20 cellular contexts compared by ENCODE assay signal in the genomic region with DNA sequence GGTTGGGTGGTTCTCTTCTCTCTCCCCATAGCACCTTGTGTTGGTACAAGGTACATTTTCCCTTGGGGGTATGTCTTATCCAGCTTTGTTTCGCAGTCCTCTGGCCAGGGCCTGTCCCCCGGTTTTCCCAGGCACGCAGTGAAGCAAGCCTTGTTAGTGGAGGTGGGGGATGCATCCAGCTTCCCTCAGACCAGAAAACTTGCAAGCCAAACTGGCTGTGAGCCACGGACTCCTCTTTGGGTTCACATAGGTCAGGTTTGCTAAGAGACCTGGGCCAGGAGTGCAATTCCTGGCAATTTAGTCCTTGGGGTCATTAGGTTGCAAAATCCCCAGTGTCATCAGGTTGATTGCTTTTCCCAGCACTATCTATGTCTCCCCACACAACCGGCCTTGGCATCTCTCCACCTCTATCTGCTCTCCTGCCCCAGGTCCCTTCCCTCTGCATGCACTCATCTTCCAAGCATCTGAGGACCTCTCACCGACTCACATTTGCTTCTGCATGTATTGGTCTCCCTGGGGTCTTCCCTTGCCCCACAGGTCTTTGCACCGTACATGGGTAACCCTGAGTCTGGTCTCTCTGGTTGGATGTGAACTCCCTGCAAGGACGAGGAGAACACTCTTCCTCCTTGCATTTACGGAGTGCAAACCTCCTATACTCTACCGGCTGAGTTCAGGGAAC. TPM values are rescaled to one million over a fixed set of nuclear protein-coding genes. Genes with fewer than 3 reads are reported as not detected.
DNase-seq lines count a peak whose midpoint lies in the region; ATAC-seq, FAIRE-seq and TF ChIP-seq lines count a peak whose summit lies in the region.
"Had no signal": no experiment of that assay in that cellular context is flagged by ENCODE, and none has a peak within 500 bp of the region (broad histone marks: within the 10 kb centered on the region; RNA-seq: fewer than 3 reads in every experiment).

No MANE protein-coding gene starts in this region.

- FAIRE-seq in pancreas (lab: Jason Lieb, UNC): no peak

- H3K27ac Mint-ChIP-seq in type B pancreatic cell: no peak overlapping the region
- H3K27ac Mint-ChIP-seq: activated naive CD8-positive, alpha-beta T cell treated with anti-CD3 and anti-CD28 coated beads, Interleukin-2, amount 10 ng/mL, durations not matched to agents 7 days and 5 days; CD4-positive, alpha-beta T cell; H9 had no signal

- CTCF ChIA-PET in GM10248 (lab: Yijun Ruan, JAX): interaction anchor here (0.6 to 9.1 kb wide), 38 partner anchors 12 to 178 kb away, joined by 3 to 145 read pairs (median 5); a partner anchor contains a TSS

- peak overlapping the region; percentile 96 for H3K27ac ChIP-seq in RWPE2 (ENCODE audit: poor library complexity, severe bottlenecking)
- peak overlapping the region; percentile 72 to 90 (median 84) for H3K27ac ChIP-seq in esophagus squamous epithelium
- H3K27ac ChIP-seq in pancreas: no peak overlapping the region
- H3K27ac ChIP-seq: coronary artery, left ventricle myocardium inferior, psoas muscle, SK-N-MC, stomach, WERI-Rb-1 had no signal

- H3K4me3 Mint-ChIP-seq in type B pancreatic cell: no peak overlapping the region
- H3K4me3 Mint-ChIP-seq: activated naive CD8-positive, alpha-beta T cell treated with anti-CD3 and anti-CD28 coated beads, Interleukin-2, amount 10 ng/mL, durations not matched to agents 7 days and 5 days; CD4-positive, alpha-beta T cell; H9; neural crest cell had no signal

- H3K4me1 Mint-ChIP-seq in type B pancreatic cell (ENCODE audit: unreplicated experiment): no peaks in the 10 kb centered on the region
- H3K4me1 Mint-ChIP-seq: neural crest cell had no signal

- H3K27me3 ChIP-seq in RWPE2 (ENCODE audit: insufficient read depth, poor library complexity, severe bottlenecking) (no peaks in the 10 kb centered on the region), esophagus squamous epithelium (no peaks in the 10 kb centered on the region), pancreas (no peaks in the 10 kb centered on the region)
- H3K27me3 ChIP-seq: brain microvascular endothelial cell, stomach had no signal

- TF ChIP-seq POLR2A in esophagus squamous epithelium (IDR thresholded peaks at IDR 0.05): no peak

- no peak for ATAC-seq in RWPE2 (ENCODE audit: low read depth)
- ATAC-seq in pancreas: peak in 3 of 4 donors; percentile 16 to 31 (median 21)
- no peak for ATAC-seq in HG03175 (IDR thresholded peaks at IDR 0.05; ENCODE audit: unreplicated experiment)

- H3K4me3 ChIP-seq in RWPE2 (ENCODE audit: severe bottlenecking) (no peak overlapping the region), esophagus squamous epithelium (no peak overlapping the region), pancreas (no peak overlapping the region)
- H3K4me3 ChIP-seq: coronary artery, left ventricle myocardium inferior, psoas muscle, SK-N-MC, stomach had no signal

- H3K36me3 ChIP-seq in RWPE2 (ENCODE audit: low read depth): no peaks in the 10 kb centered on the region
- H3K36me3 ChIP-seq in esophagus squamous epithelium: no peaks in the 10 kb centered on the region
- no peaks in the 10 kb centered on the region for H3K36me3 ChIP-seq in pancreas
- H3K36me3 ChIP-seq: brain microvascular endothelial cell, left ventricle myocardium inferior, stomach, WERI-Rb-1 had no signal

- intact Hi-C loops in esophagus squamous epithelium (cut with DNase I): no loop called here
- intact Hi-C loops in pancreas (cut with DNase I): no loop called here

- 72 to 73% methylated on average over 7 to 10 of the region's 10 CpGs for WGBS in esophagus squamous epithelium, 2 donors
- WGBS in pancreas, 2 donors: 66 to 69% methylated on average over 10 of the region's 10 CpGs

- H3K4me1 ChIP-seq in RWPE2 (ENCODE audit: insufficient read depth, poor library complexity, severe bottlenecking) (peaks cover 52% of the 10 kb centered on the region), esophagus squamous epithelium (peaks cover 12 to 59% (median 27%) of the 10 kb centered on the region in 3 donors), pancreas (peaks cover 0 to 4% (median 0%) of the 10 kb centered on the region in 3 donors)
- H3K4me1 ChIP-seq: psoas muscle had no signal

- DNase-seq in GM10248 (ENCODE audit: extremely low spot score): no peak
- no peak for DNase-seq in RWPE2 (ENCODE audit: low spot score)
- no peak for DNase-seq in esophagus squamous epithelium (lab: John Stamatoyannopoulos, UW)
- no peak for DNase-seq in pancreas
- DNase-seq in AG08395 (ENCODE audit: low spot score): no peak
- DNase-seq in type B pancreatic cell (ENCODE audit: extremely low spot score, unreplicated experiment): no peak
- DNase-seq in central memory CD4-positive, alpha-beta T cell: no peak

- peaks cover 2% of the 10 kb centered on the region for H3K27me3 Mint-ChIP-seq in type B pancreatic cell
- H3K27me3 Mint-ChIP-seq: activated naive CD8-positive, alpha-beta T cell treated with anti-CD3 and anti-CD28 coated beads, Interleukin-2, amount 10 ng/mL, durations not matched to agents 7 days and 5 days; CD4-positive, alpha-beta T cell had no signal

- H3K9me3 ChIP-seq in RWPE2 (ENCODE audit: severe bottlenecking): no peaks in the 10 kb centered on the region
- H3K9me3 ChIP-seq in esophagus squamous epithelium: no peaks in the 10 kb centered on the region
- H3K9me3 ChIP-seq in pancreas: no peaks in the 10 kb centered on the region
- H3K9me3 ChIP-seq: left ventricle myocardium inferior, psoas muscle, stomach had no signal

- TF ChIP-seq CTCF in GM10248 (IDR thresholded peaks at IDR 0.05; ENCODE audit: control extremely low read depth, extremely low read depth, low read depth, missing control alignments) (peak; percentile 6), RWPE2 (IDR thresholded peaks at IDR 0.05; ENCODE audit: poor library complexity, severe bottlenecking) (no peak), esophagus squamous epithelium (IDR thresholded peaks at IDR 0.05) (no peak), pancreas (IDR thresholded peaks at IDR 0.05) (no peak), type B pancreatic cell (conservative IDR thresholded peaks at IDR 0.05) (no peak)

- no peaks in the 10 kb centered on the region for H3K9me3 Mint-ChIP-seq in type B pancreatic cell
- H3K9me3 Mint-ChIP-seq: activated naive CD8-positive, alpha-beta T cell treated with anti-CD3 and anti-CD28 coated beads, Interleukin-2, amount 10 ng/mL, durations not matched to agents 7 days and 5 days; CD4-positive, alpha-beta T cell; H9; neural crest cell had no signal

- POLR2A ChIA-PET in GM10248 (lab: Yijun Ruan, JAX): no interaction called here

- no peaks in the 10 kb centered on the region for H3K36me3 Mint-ChIP-seq in type B pancreatic cell
- H3K36me3 Mint-ChIP-seq: activated naive CD8-positive, alpha-beta T cell treated with anti-CD3 and anti-CD28 coated beads, Interleukin-2, amount 10 ng/mL, durations not matched to agents 7 days and 5 days had no signal

RNA-seq across cellular contexts. Expression of a gene that starts 34.2 kb away (rescaled TPM):
- 10 to 100 TPM in 1 of 4 donors, 1 to 10 TPM in 3; 4.5 to 14.4 (median 5.9) TPM for total RNA-seq in esophagus squamous epithelium
- under 1 TPM; 0.23 to 0.73 (median 0.53) TPM for total RNA-seq in pancreas
- polyA plus RNA-seq in pancreas: 1 to 10 TPM in 1 of 2 donors, under 1 TPM in 1; 0.84 to 1.4 TPM
- total RNA-seq in type B pancreatic cell (ENCODE audit: low replicate concordance): 0.81 TPM in 1 of 2 replicates, not detected in the other
- total RNA-seq: G401, H9, left ventricle myocardium inferior, neural crest cell, psoas muscle had no signal

RNA-seq across cellular contexts. Expression of a gene that starts 59.3 kb away (rescaled TPM):
- 100 to 1,000 TPM in 1 of 4 donors, 10 to 100 TPM in 3; 53.8 to 162 (median 69.2) TPM for total RNA-seq in esophagus squamous epithelium
- total RNA-seq in pancreas: 10 to 100 TPM in 4 of 6 donors, 1 to 10 TPM in 2; 7.4 to 13.9 (median 10.6) TPM
- polyA plus RNA-seq in pancreas: 1 to 10 TPM; 3.0 to 5.6 TPM
- total RNA-seq in type B pancreatic cell (ENCODE audit: low replicate concordance): 56.6 and 57.9 TPM in 2 replicates

Comparison
In these comparisons a context has a peak if more than half of its experiments do, and no peak if none do; other contexts are left out.
1. ATAC-seq: peak in pancreas (3 of 4); none in RWPE2 (single experiment) and HG03175 (single experiment).
2. H3K27ac ChIP-seq: peak in RWPE2 (single experiment) and esophagus squamous epithelium (4 of 4); none in pancreas (0 of 4).